In the genomic region with DNA sequence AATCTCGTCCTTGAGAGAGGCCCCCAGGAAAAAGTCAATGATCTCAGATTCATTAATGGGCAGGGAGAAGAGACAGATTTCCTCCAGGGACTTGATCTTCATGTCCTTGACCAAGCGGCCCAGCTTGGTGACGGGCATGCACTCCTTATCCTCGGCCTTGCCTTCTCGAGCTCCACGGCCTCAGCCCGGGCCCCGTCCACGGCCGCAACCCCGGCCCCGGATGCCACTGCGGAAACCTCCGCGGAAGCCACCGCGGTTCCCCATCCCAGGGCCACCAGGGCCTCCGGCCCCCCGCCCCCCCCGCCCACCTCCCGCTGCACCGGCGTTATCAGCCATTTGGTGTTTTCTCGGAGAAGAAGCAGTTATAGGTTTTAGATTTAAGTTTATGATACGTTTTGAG, we compare ENCODE assay signal across 36 cellular contexts. TPM values are rescaled to one million over a fixed set of nuclear protein-coding genes. Genes with fewer than 3 reads are reported as not detected.
DNase-seq lines count a peak whose midpoint lies in the region; ATAC-seq, FAIRE-seq and TF ChIP-seq lines count a peak whose summit lies in the region.
"Had no signal": no experiment of that assay in that cellular context is flagged by ENCODE, and none has a peak within 500 bp of the region (broad histone marks: within the 10 kb centered on the region; RNA-seq: fewer than 3 reads in every experiment).

No MANE protein-coding gene starts in this region.

- ATAC-seq in upper lobe of right lung: no peak
- ATAC-seq: A549; CD8-positive, alpha-beta T cell had no signal

- H3K9ac ChIP-seq in kidney (ENCODE audit: low read length in 2 of 2): no peak overlapping the region
- H3K9ac ChIP-seq: BLaER1; BLaER1 treated with 17β-estradiol and CSF1 and Interleukin-3, amounts not matched to agents 10 nM and 100 nM had no signal

- peaks cover 7% of the 10 kb centered on the region for H3K36me3 Mint-ChIP-seq in activated CD4-positive, alpha-beta T cell treated with anti-CD3 and anti-CD28 coated beads, Interleukin-2, amount 10 ng/mL, durations not matched to agents 24 days and 14 days (ENCODE audit: low read depth)
- no peaks in the 10 kb centered on the region for H3K36me3 Mint-ChIP-seq in Caco-2 (ENCODE audit: insufficient read depth, unreplicated experiment)

- peaks cover 10% of the 10 kb centered on the region for H3K4me1 Mint-ChIP-seq in activated CD4-positive, alpha-beta T cell treated with anti-CD3 and anti-CD28 coated beads, Interleukin-2, amount 10 ng/mL, durations not matched to agents 24 days and 14 days
- H3K4me1 Mint-ChIP-seq in Caco-2 (ENCODE audit: low read depth, unreplicated experiment): no peaks in the 10 kb centered on the region

- H3K27ac ChIP-seq in kidney (ENCODE audit: low read depth in 2 of 2, low read length in 2 of 2) (no peak overlapping the region), upper lobe of right lung (no peak overlapping the region)
- H3K27ac ChIP-seq: 22Rv1; A549; BLaER1; BLaER1 treated with 17β-estradiol and CSF1 and Interleukin-3, amounts not matched to agents 10 nM and 100 nM; C4-2B had no signal

- no peaks in the 10 kb centered on the region for H3K36me3 ChIP-seq in H7 (replicated peaks; ENCODE audit: control insufficient read depth, insufficient read depth, low read length)
- H3K36me3 ChIP-seq in kidney (ENCODE audit: control insufficient read depth in 1 of 2, insufficient read depth in 2 of 2, low read length in 2 of 2): peaks cover 0 to 4% of the 10 kb centered on the region in 2 donors
- peaks cover 4% of the 10 kb centered on the region for H3K36me3 ChIP-seq in upper lobe of right lung
- H3K36me3 ChIP-seq in Caco-2 (ENCODE audit: control insufficient read depth, insufficient read depth, low read length): no peaks in the 10 kb centered on the region
- H3K36me3 ChIP-seq: BE2C had no signal

- no peak overlapping the region for H3K27ac Mint-ChIP-seq in activated CD4-positive, alpha-beta T cell treated with anti-CD3 and anti-CD28 coated beads, Interleukin-2, amount 10 ng/mL, durations not matched to agents 24 days and 14 days
- no peak overlapping the region for H3K27ac Mint-ChIP-seq in Caco-2 (ENCODE audit: unreplicated experiment)
- H3K27ac Mint-ChIP-seq: B cell; CD4-positive, alpha-beta memory T cell; CD4-positive, alpha-beta T cell; CD4-positive, CD25-positive, alpha-beta regulatory T cell; CD8-positive, alpha-beta memory T cell; CD8-positive, alpha-beta T cell had no signal

- H3K4me3 ChIP-seq in H7 (ENCODE audit: insufficient read depth, low read depth, low read length): no peak overlapping the region
- no peak overlapping the region for H3K4me3 ChIP-seq in kidney (ENCODE audit: low read length in 2 of 2)
- H3K4me3 ChIP-seq in upper lobe of right lung: no peak overlapping the region
- H3K4me3 ChIP-seq in Caco-2 (ENCODE audit: low read depth, low read length): no peak overlapping the region
- H3K4me3 ChIP-seq: A549; BLaER1; BLaER1 treated with 17β-estradiol and CSF1 and Interleukin-3, amounts not matched to agents 10 nM and 100 nM had no signal

- FAIRE-seq in kidney (lab: Jason Lieb, UNC) (no peak), H54 (lab: Jason Lieb, UNC) (no peak)
- FAIRE-seq: A204.1, A549, D721Med had no signal

- POLR2A ChIA-PET in Caco-2 (lab: Charles Lee): no interaction called here

- no peaks in the 10 kb centered on the region for H3K27me3 Mint-ChIP-seq in activated CD4-positive, alpha-beta T cell treated with anti-CD3 and anti-CD28 coated beads, Interleukin-2, amount 10 ng/mL, durations not matched to agents 24 days and 14 days
- H3K27me3 Mint-ChIP-seq in Caco-2 (ENCODE audit: insufficient read depth, unreplicated experiment): no peaks in the 10 kb centered on the region
- H3K27me3 Mint-ChIP-seq: B cell; CD4-positive, alpha-beta memory T cell; CD4-positive, alpha-beta T cell; CD4-positive, CD25-positive, alpha-beta regulatory T cell; CD8-positive, alpha-beta memory T cell had no signal

- DNase-seq in D341Med (ENCODE audit: low spot score): peak; percentile 17
- peak; percentile 19 for DNase-seq in H7
- DNase-seq in kidney: peak; percentile 36
- peak; percentile 37 for DNase-seq in upper lobe of right lung
- DNase-seq in activated CD4-positive, alpha-beta T cell treated with anti-CD3 and anti-CD28 coated beads, Interleukin-2, amount 10 ng/mL, durations not matched to agents 24 days and 14 days: no peak
- DNase-seq in Caco-2: no peak
- DNase-seq in H54 (ENCODE audit: insufficient read length, low spot score): no peak
- no peak for DNase-seq in GDM1 (lab: John Stamatoyannopoulos, UW)
- DNase-seq: 8988T; ACHN; AML-193; BE2C; C1 segment of cervical spinal cord; Calu3; CD4-positive, alpha-beta memory T cell; CD4-positive, alpha-beta T cell; CD4-positive, CD25-positive, alpha-beta regulatory T cell; CD8-positive, alpha-beta memory T cell; CD8-positive, alpha-beta T cell; COR-L47; DMS 273 treated with DMSO at 0.1 percent for 48 hours; DMS153; DMS53; DMS79; DMS79 treated with DMSO at 0.1 percent for 48 hours; DND-41; EL had no signal

- TF ChIP-seq POLR2A in H54 (IDR thresholded peaks at IDR 0.05; ENCODE audit: low read depth, low read length): no peak

- no peaks in the 10 kb centered on the region for H3K4me1 ChIP-seq in kidney (ENCODE audit: control insufficient read depth in 1 of 2, insufficient read depth in 1 of 2, low read depth in 1 of 2, low read length in 2 of 2)
- H3K4me1 ChIP-seq in upper lobe of right lung: no peaks in the 10 kb centered on the region
- no peaks in the 10 kb centered on the region for H3K4me1 ChIP-seq in Caco-2
- H3K4me1 ChIP-seq: BE2C, BLaER1 had no signal

- H3K27me3 ChIP-seq in H7 (ENCODE audit: control insufficient read depth, insufficient read depth, low read length) (no peaks in the 10 kb centered on the region), upper lobe of right lung (no peaks in the 10 kb centered on the region), Caco-2 (replicated peaks; ENCODE audit: control insufficient read depth, insufficient read depth, low read length) (no peaks in the 10 kb centered on the region)
- H3K27me3 ChIP-seq: BE2C; BLaER1; BLaER1 treated with 17β-estradiol and CSF1 and Interleukin-3, amounts not matched to agents 10 nM and 100 nM had no signal

- CTCF ChIA-PET in Caco-2 (lab: Charles Lee): no interaction called here

- intact Hi-C loops in kidney (cut with DNase I) (no loop called here), upper lobe of right lung (cut with DNase I) (no loop called here), Caco-2 (cut with micrococcal nuclease; ENCODE audit: unreplicated experiment) (no loop called here)
- intact Hi-C loops in activated CD4-positive, alpha-beta T cell treated with anti-CD3 and anti-CD28 coated beads, Interleukin-2, amount 10 ng/mL, durations not matched to agents 24 days and 14 days (cut with micrococcal nuclease): no loop called here

- H3K9me3 Mint-ChIP-seq in activated CD4-positive, alpha-beta T cell treated with anti-CD3 and anti-CD28 coated beads, Interleukin-2, amount 10 ng/mL, durations not matched to agents 24 days and 14 days: no peaks in the 10 kb centered on the region
- no peaks in the 10 kb centered on the region for H3K9me3 Mint-ChIP-seq in Caco-2 (ENCODE audit: unreplicated experiment)
- H3K9me3 Mint-ChIP-seq: CD4-positive, alpha-beta memory T cell; CD4-positive, alpha-beta T cell; CD4-positive, CD25-positive, alpha-beta regulatory T cell; CD8-positive, alpha-beta memory T cell; CD8-positive, alpha-beta T cell had no signal

- H3K9me3 ChIP-seq in kidney (ENCODE audit: control insufficient read depth in 1 of 2, low read length in 2 of 2) (no peaks in the 10 kb centered on the region), upper lobe of right lung (no peaks in the 10 kb centered on the region), Caco-2 (no peaks in the 10 kb centered on the region)
- H3K9me3 ChIP-seq: A549, BE2C had no signal

- no TSS peak for BruUV-seq in Caco-2 (replicated peaks; lab: Mats Ljungman, UMichigan)

- H3K4me3 Mint-ChIP-seq in activated CD4-positive, alpha-beta T cell treated with anti-CD3 and anti-CD28 coated beads, Interleukin-2, amount 10 ng/mL, durations not matched to agents 24 days and 14 days: no peak overlapping the region
- H3K4me3 Mint-ChIP-seq in Caco-2 (ENCODE audit: unreplicated experiment): no peak overlapping the region
- H3K4me3 Mint-ChIP-seq: B cell; CD14-positive monocyte; CD4-positive, alpha-beta memory T cell; CD4-positive, alpha-beta T cell; CD4-positive, CD25-positive, alpha-beta regulatory T cell; CD8-positive, alpha-beta memory T cell; CD8-positive, alpha-beta T cell had no signal

- TF ChIP-seq CTCF in kidney (IDR thresholded peaks at IDR 0.05; ENCODE audit: borderline replicate concordance, extremely low read depth, insufficient read depth) (no peak), upper lobe of right lung (IDR thresholded peaks at IDR 0.05) (no peak), Caco-2 (IDR thresholded peaks at IDR 0.05; ENCODE audit: insufficient read depth in 1 of 2, low read depth in 1 of 2, low read length in 1 of 2, severe bottlenecking in 1 of 2, unreplicated experiment in 1 of 2) (no peak)

RNA-seq across cellular contexts. Expression of a gene that starts 18.3 kb away (rescaled TPM):
- 9.4 and 13.3 TPM in 2 replicates for total RNA-seq in H7 (2014; rRNA removed; shearing (Covaris generic))
- total RNA-seq in kidney (19.7 TPM), upper lobe of right lung (22.2 TPM), Caco-2 (2022) (15.6 and 17.3 TPM in 2 replicates)
- 7.1 TPM for polyA plus RNA-seq in kidney (ENCODE audit: insufficient read depth, low read depth, low replicate concordance)
- 14.9 and 16.9 TPM in 2 replicates for total RNA-seq in activated CD4-positive, alpha-beta T cell treated with anti-CD3 and anti-CD28 coated beads, Interleukin-2, amount 10 ng/mL, durations not matched to agents 24 days and 14 days

RNA-seq across cellular contexts. Expression of a gene that starts 18.5 kb away (rescaled TPM):
- total RNA-seq in H7 (2014; rRNA removed; shearing (Covaris generic)): 14.8 and 16.3 TPM in 2 replicates
- total RNA-seq in kidney: 22.3 TPM
- polyA plus RNA-seq in kidney (ENCODE audit: insufficient read depth, low read depth, low replicate concordance): 24.1 TPM
- 27.0 TPM for total RNA-seq in upper lobe of right lung
- 16.4 and 18.7 TPM in 2 replicates for total RNA-seq in activated CD4-positive, alpha-beta T cell treated with anti-CD3 and anti-CD28 coated beads, Interleukin-2, amount 10 ng/mL, durations not matched to agents 24 days and 14 days
- total RNA-seq in Caco-2 (2022): 23.9 and 25.6 TPM in 2 replicates

Comparison
In these comparisons a context has a peak if more than half of its experiments do, and no peak if none do; other contexts are left out.
1. DNase-seq: peak in D341Med (single experiment), H7 (single experiment), kidney (single experiment) and upper lobe of right lung (single experiment); none in activated CD4-positive, alpha-beta T cell treated with anti-CD3 and anti-CD28 coated beads, Interleukin-2, amount 10 ng/mL, durations not matched to agents 24 days and 14 days (single experiment), Caco-2 (0 of 2), H54 (single experiment) and GDM1 (single experiment).